ENCODE assay signal across 9 cellular contexts in the genomic region with DNA sequence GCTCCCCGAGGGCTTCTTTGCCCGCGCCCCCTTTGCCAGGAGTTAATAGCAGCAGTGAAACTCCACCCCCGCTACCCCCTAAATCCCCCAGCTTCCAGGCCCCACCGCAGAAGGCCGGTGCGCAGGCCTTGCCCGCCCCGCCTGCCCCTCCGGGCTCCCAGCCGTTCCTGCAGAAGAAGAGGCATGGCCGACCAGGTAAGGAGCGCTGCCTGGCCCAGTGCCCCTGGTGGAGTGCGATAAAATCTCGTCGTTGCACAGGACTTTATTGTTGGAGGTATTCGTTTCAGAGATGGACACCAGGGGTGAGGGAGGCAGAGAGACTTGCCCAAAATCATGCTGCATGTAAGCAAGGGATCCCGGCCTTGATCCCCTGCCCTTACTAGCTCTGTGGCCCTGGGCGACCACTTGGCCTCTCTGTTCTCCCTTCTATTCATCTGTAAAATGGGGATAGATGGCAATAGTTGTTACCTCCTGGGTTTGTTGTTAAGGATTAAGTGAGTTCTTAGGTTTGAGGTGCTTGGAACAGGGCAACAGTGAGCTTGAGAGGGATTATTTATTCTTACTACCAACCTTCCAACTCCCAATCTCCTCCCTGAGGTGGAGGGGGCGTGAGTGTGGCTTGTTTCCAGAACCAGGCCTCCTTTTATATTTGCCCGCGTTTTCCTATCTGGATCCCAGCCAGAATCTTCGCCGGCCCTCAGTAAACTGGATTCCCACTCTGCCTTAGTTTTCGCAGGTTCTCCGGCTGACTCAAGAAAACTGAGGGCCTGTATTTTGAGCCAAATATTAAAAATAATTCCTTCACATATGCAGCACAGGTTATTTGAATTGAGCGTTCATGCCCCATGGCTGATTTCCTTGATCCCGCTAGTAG.
DNase-seq lines count a peak whose midpoint lies in the region; ATAC-seq and TF ChIP-seq lines count a peak whose summit lies in the region.
"Had no signal": no experiment of that assay in that cellular context is flagged by ENCODE, and none has a peak within 500 bp of the region (broad histone marks: within the 10 kb centered on the region; RNA-seq: fewer than 3 reads in every experiment).

No MANE protein-coding gene starts in this region.

- no peak for DNase-seq in natural killer cell
- no peak for DNase-seq in natural killer cell treated with Interleukin-12 subunit alpha and Interleukin-12 subunit beta and Interleukin-15 and Interleukin-18, amount 100 ng/mL, for 72 hours (ENCODE audit: low spot score)
- DNase-seq in memory B cell (ENCODE audit: low spot score in 2 of 2), result no peak
- DNase-seq in RPMI8226, result no peak
- DNase-seq: erythroblast had no signal

- H3K4me3 Mint-ChIP-seq in natural killer cell (peak overlapping the region; percentile 31), brain (peak overlapping the region in 1 of 5 experiments; percentile 53), memory B cell (peak overlapping the region; percentile 62)
- no peak overlapping the region for H3K4me3 Mint-ChIP-seq in natural killer cell treated with Interleukin-12 subunit alpha and Interleukin-12 subunit beta and Interleukin-15 and Interleukin-18, amount 100 ng/mL, for 72 hours

- H3K9me3 Mint-ChIP-seq in natural killer cell, result no peaks in the 10 kb centered on the region
- no peaks in the 10 kb centered on the region for H3K9me3 Mint-ChIP-seq in natural killer cell treated with Interleukin-12 subunit alpha and Interleukin-12 subunit beta and Interleukin-15 and Interleukin-18, amount 100 ng/mL, for 72 hours
- H3K9me3 Mint-ChIP-seq in brain, result no peaks in the 10 kb centered on the region
- H3K9me3 Mint-ChIP-seq in memory B cell, result no peaks in the 10 kb centered on the region

- intact Hi-C loops in natural killer cell (cut with micrococcal nuclease), result no loop called here

- ATAC-seq in natural killer cell, result no peak
- no peak for ATAC-seq in natural killer cell treated with Interleukin-12 subunit alpha and Interleukin-12 subunit beta and Interleukin-15 and Interleukin-18, amount 100 ng/mL, for 72 hours
- peak; percentile 66 for ATAC-seq in memory B cell (ENCODE audit: low read depth)
- no peak for ATAC-seq in GM18867 (IDR thresholded peaks at IDR 0.05; ENCODE audit: unreplicated experiment)
- no peak for ATAC-seq in HG02870 (IDR thresholded peaks at IDR 0.05; ENCODE audit: unreplicated experiment)
- ATAC-seq in HG02973 (IDR thresholded peaks at IDR 0.05; ENCODE audit: unreplicated experiment), result no peak

- H3K36me3 Mint-ChIP-seq in natural killer cell (no peaks in the 10 kb centered on the region), brain (peaks cover 24% of the 10 kb centered on the region), memory B cell (no peaks in the 10 kb centered on the region)
- no peaks in the 10 kb centered on the region for H3K36me3 Mint-ChIP-seq in natural killer cell treated with Interleukin-12 subunit alpha and Interleukin-12 subunit beta and Interleukin-15 and Interleukin-18, amount 100 ng/mL, for 72 hours

- H3K27me3 Mint-ChIP-seq in natural killer cell (ENCODE audit: low read depth in 2 of 2) (peaks cover 16 to 17% of the 10 kb centered on the region in 2 donors), brain (no peaks in the 10 kb centered on the region), memory B cell (peaks cover 9% of the 10 kb centered on the region)
- peaks cover 0 to 6% of the 10 kb centered on the region in 2 donors for H3K27me3 Mint-ChIP-seq in natural killer cell treated with Interleukin-12 subunit alpha and Interleukin-12 subunit beta and Interleukin-15 and Interleukin-18, amount 100 ng/mL, for 72 hours

- H3K27ac Mint-ChIP-seq in natural killer cell (no peak overlapping the region), brain (peak overlapping the region in 3 of 5 experiments; percentile 7 to 39 (median 16)), memory B cell (no peak overlapping the region)
- no peak overlapping the region for H3K27ac Mint-ChIP-seq in natural killer cell treated with Interleukin-12 subunit alpha and Interleukin-12 subunit beta and Interleukin-15 and Interleukin-18, amount 100 ng/mL, for 72 hours

- TF ChIP-seq CTCF in natural killer cell (IDR thresholded peaks at IDR 0.05), result no peak
- peak in 1 of 2 experiments; percentile 10 for TF ChIP-seq CTCF in brain (conservative IDR thresholded peaks at IDR 0.05)

- H3K4me1 Mint-ChIP-seq in natural killer cell (peaks cover 0 to 12% of the 10 kb centered on the region in 2 donors), brain (peaks cover 19% of the 10 kb centered on the region), memory B cell (no peaks in the 10 kb centered on the region)
- H3K4me1 Mint-ChIP-seq in natural killer cell treated with Interleukin-12 subunit alpha and Interleukin-12 subunit beta and Interleukin-15 and Interleukin-18, amount 100 ng/mL, for 72 hours (ENCODE audit: low read depth in 2 of 2), result peaks cover 0 to 6% of the 10 kb centered on the region in 2 donors

Comparison
In these comparisons a context has a peak if more than half of its experiments do, and no peak if none do; other contexts are left out.
1. H3K27ac Mint-ChIP-seq: peak in brain (3 of 5); none in natural killer cell (0 of 2), natural killer cell treated with Interleukin-12 subunit alpha and Interleukin-12 subunit beta and Interleukin-15 and Interleukin-18, amount 100 ng/mL, for 72 hours (0 of 2) and memory B cell (single experiment).